ENCODE assay signal across 25 cellular contexts in the genomic region with DNA sequence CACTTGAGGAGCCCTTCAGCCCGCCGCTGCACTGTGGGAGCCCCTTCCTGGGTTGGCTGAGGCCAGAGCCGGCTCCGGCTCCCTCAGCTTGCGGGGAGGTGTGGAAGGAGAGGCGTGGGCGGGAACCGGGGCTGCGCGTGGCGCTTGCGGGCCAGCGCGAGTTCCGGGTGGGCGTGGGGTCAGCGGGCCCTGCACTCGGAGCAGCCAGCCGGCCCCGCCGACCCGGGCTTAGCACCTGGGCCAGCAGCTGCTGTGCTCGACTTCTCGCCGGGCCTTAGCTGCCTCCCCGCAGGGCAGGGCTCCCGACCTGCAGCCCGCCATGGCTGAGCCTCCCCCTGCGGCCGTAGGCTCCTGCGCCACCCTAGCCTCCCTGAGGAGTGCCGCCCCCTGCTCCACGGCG. TPM values are rescaled to one million over a fixed set of nuclear protein-coding genes. Genes with fewer than 3 reads are reported as not detected.
DNase-seq lines count a peak whose midpoint lies in the region; ATAC-seq and TF ChIP-seq lines count a peak whose summit lies in the region.
"Had no signal": no experiment of that assay in that cellular context is flagged by ENCODE, and none has a peak within 500 bp of the region (broad histone marks: within the 10 kb centered on the region; RNA-seq: fewer than 3 reads in every experiment).

No MANE protein-coding gene starts in this region.

- peaks cover 26% of the 10 kb centered on the region for H3K27me3 Mint-ChIP-seq in H9 (ENCODE audit: low read depth)

- no peaks in the 10 kb centered on the region for H3K79me1 ChIP-seq in H9 (ENCODE audit: insufficient read depth, low read depth, low read length, poor library complexity, severe bottlenecking)

- no peaks in the 10 kb centered on the region for H3K27me3 ChIP-seq in H9 (ENCODE audit: insufficient read depth, low read length)
- H3K27me3 ChIP-seq: BLaER1 treated with 17β-estradiol and CSF1 and Interleukin-3, amounts not matched to agents 10 nM and 100 nM; SJCRH30 had no signal

- no peak overlapping the region for H3K4ac ChIP-seq in H9 (ENCODE audit: low read depth, low read length)

- peaks cover 0 to 2% (median 0%) of the 10 kb centered on the region in 3 experiments; a peak in 1 of 7 replicates for H3K36me3 Mint-ChIP-seq in H9 (ENCODE audit: insufficient read depth in 1 of 3, low read depth in 3 of 3)
- H3K36me3 Mint-ChIP-seq: CD4-positive, alpha-beta memory T cell had no signal

- H4K8ac ChIP-seq in H9 (replicated peaks; ENCODE audit: insufficient read length, low read depth, low read length), result no peak overlapping the region

- no peak overlapping the region for H3T11ph ChIP-seq in H9 (ENCODE audit: low read length)

- no peak overlapping the region for H3K27ac ChIP-seq in H9 (ENCODE audit: insufficient read length, low read depth, low read length)
- H3K27ac ChIP-seq: 22Rv1; BLaER1 treated with 17β-estradiol and CSF1 and Interleukin-3, amounts not matched to agents 10 nM and 100 nM; KMS-11; SJCRH30 had no signal

- H2BK120ac ChIP-seq in H9 (ENCODE audit: low read depth, low read length, poor library complexity, severe bottlenecking), result no peak overlapping the region

- H3K18ac ChIP-seq in H9 (ENCODE audit: insufficient read length, low read depth, low read length), result no peak overlapping the region

- peaks cover 13 to 17% of the 10 kb centered on the region in 2 experiments for H3K4me1 Mint-ChIP-seq in H9

- H2BK5ac ChIP-seq in H9 (ENCODE audit: insufficient read length, low read length), result no peak overlapping the region

- intact Hi-C loops in posterior vena cava (cut with DNase I), result no loop called here

- H2AFZ ChIP-seq in H9 (ENCODE audit: low read length), result no peak overlapping the region

- H2BK15ac ChIP-seq in H9 (ENCODE audit: low read depth, low read length), result no peak overlapping the region

- H3K4me2 ChIP-seq in H9 (ENCODE audit: insufficient read depth, insufficient read length, low read length), result no peak overlapping the region
- H3K4me2 ChIP-seq: KMS-11 had no signal

- peaks cover 0 to 3% of the 10 kb centered on the region in 2 experiments; a peak in 4 of 5 replicates for H3K9me3 Mint-ChIP-seq in H9

- H2BK20ac ChIP-seq in H9 (ENCODE audit: low read depth, low read length, poor library complexity, severe bottlenecking), result no peak overlapping the region

- no peaks in the 10 kb centered on the region for H3K9me3 ChIP-seq in H9 (ENCODE audit: control insufficient read depth, low read depth, low read length)
- H3K9me3 ChIP-seq: SJCRH30 had no signal

- no peak overlapping the region for H3K9ac ChIP-seq in H9 (ENCODE audit: extremely low read depth, insufficient read length, low read length)
- H3K9ac ChIP-seq: BLaER1 treated with 17β-estradiol and CSF1 and Interleukin-3, amounts not matched to agents 10 nM and 100 nM; KMS-11 had no signal

- H2BK12ac ChIP-seq in H9 (ENCODE audit: insufficient read length, low read depth, low read length), result no peak overlapping the region

- H2AK5ac ChIP-seq in H9 (ENCODE audit: insufficient read length, low read length), result no peak overlapping the region

- H3K14ac ChIP-seq in H9 (ENCODE audit: insufficient read depth, low read length), result no peak overlapping the region

- H4K91ac ChIP-seq in H9 (ENCODE audit: insufficient read length, low read depth, low read length), result no peak overlapping the region

- no peak for TF ChIP-seq CTCF in H9 (conservative IDR thresholded peaks at IDR 0.05)

- no peak overlapping the region for H3K27ac Mint-ChIP-seq in H9
- H3K27ac Mint-ChIP-seq: CD4-positive, alpha-beta memory T cell had no signal

- no peak overlapping the region for H3K56ac ChIP-seq in H9 (ENCODE audit: insufficient read length, low read depth, low read length)

- H3K23me2 ChIP-seq in H9 (ENCODE audit: insufficient read length, low read depth, low read length, poor library complexity, severe bottlenecking), result no peaks in the 10 kb centered on the region

- ATAC-seq in left lobe of liver, result no peak
- ATAC-seq: HCT116, Panc1 had no signal

- DNase-seq in DMS53 (lab: John Stamatoyannopoulos, UW) (peak; percentile 66), DMS53 treated with DMSO at 0.1 percent for 48 hours (lab: John Stamatoyannopoulos, UW; ENCODE audit: unreplicated experiment) (no peak), H9 (peak; percentile 34), left lobe of liver (ENCODE audit: low spot score) (peak; percentile 42), posterior vena cava (ENCODE audit: low spot score) (peak; percentile 62), epidermal melanocyte (ENCODE audit: insufficient read length, low spot score) (no peak)
- DNase-seq in stimulated activated CD4-positive, alpha-beta T cell treated with anti-CD3 and anti-CD28 coated beads, Interleukin-15, amount 100 ng/mL, for 24 hours, result no peak
- no peak for DNase-seq in activated CD4-positive, alpha-beta T cell treated with anti-CD3 and anti-CD28 coated beads for 48 hours
- DNase-seq: ACHN; CD4-positive, alpha-beta memory T cell; DMS153; GOT3; NCI-H1105; NCI-H146; NCI-H2029; NCI-H2171; NCI-H345; NCI-H524; NCI-H774; SJCRH30 had no signal

- H3K4me1 ChIP-seq in H9 (ENCODE audit: insufficient read depth, low read length), result no peaks in the 10 kb centered on the region; the same call in 1 of the 2 replicates

- H3K79me2 ChIP-seq in H9 (ENCODE audit: insufficient read depth, low read length), result no peaks in the 10 kb centered on the region

- no peaks in the 10 kb centered on the region for H4K20me1 ChIP-seq in H9 (ENCODE audit: control insufficient read depth, insufficient read depth, insufficient read length)
- H4K20me1 ChIP-seq: BLaER1 treated with 17β-estradiol and CSF1 and Interleukin-3, amounts not matched to agents 10 nM and 100 nM had no signal

- WGBS in H9 (ENCODE audit: extremely low coverage, insufficient read length, low lambda C conversion rate), result no CpG with 5 or more reads among the region's 34 CpGs

- H3K23ac ChIP-seq in H9 (ENCODE audit: insufficient read length, low read depth, low read length), result no peak overlapping the region

- H4K5ac ChIP-seq in H9 (ENCODE audit: insufficient read length, low read depth, low read length), result no peak overlapping the region

- no peak overlapping the region for H3K4me3 Mint-ChIP-seq in H9
- H3K4me3 Mint-ChIP-seq: CD4-positive, alpha-beta memory T cell had no signal

RNA-seq across cellular contexts. Expression of a gene that starts 6.2 kb away (rescaled TPM):
- total RNA-seq in H9 (2021) (13.8 and 14.6 TPM in 2 replicates), left lobe of liver (14.1 TPM), posterior vena cava (10 to 100 TPM; 18.7 to 23.0 TPM)

Comparison
In these comparisons a context has a peak if more than half of its experiments do, and no peak if none do; other contexts are left out.
1. DNase-seq: peak in DMS53 (single experiment), H9 (single experiment), left lobe of liver (single experiment) and posterior vena cava (single experiment); none in DMS53 treated with DMSO at 0.1 percent for 48 hours (single experiment), epidermal melanocyte (single experiment), stimulated activated CD4-positive, alpha-beta T cell treated with anti-CD3 and anti-CD28 coated beads, Interleukin-15, amount 100 ng/mL, for 24 hours (single experiment) and activated CD4-positive, alpha-beta T cell treated with anti-CD3 and anti-CD28 coated beads for 48 hours (single experiment).